1 cellular context compared by ENCODE assay signal in the genomic region with DNA sequence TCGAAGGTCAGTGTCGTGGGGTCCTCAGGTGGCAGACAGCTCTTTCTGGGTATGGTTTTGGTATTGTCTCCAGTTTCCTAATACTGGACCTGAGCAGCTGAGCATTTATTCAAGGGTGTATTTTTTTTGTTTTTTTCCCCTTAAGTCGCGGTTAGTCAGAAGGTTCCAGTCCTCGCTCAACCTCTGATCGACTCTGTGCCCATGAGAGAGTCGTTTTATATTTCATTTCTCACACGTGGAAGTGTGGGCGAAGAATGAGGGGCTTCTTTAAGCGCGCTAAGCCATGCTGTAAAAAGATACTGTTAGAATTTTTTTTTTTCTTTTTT.
TF ChIP-seq lines count a peak whose summit lies in the region.

No MANE protein-coding gene starts in this region.

TF ChIP-seq in HepG2, 621 proteins besides CTCF, POLR2A, EP300 and RAD21 (continued from another document and continues in another):
- TF ChIP-seq, protein P1, sequence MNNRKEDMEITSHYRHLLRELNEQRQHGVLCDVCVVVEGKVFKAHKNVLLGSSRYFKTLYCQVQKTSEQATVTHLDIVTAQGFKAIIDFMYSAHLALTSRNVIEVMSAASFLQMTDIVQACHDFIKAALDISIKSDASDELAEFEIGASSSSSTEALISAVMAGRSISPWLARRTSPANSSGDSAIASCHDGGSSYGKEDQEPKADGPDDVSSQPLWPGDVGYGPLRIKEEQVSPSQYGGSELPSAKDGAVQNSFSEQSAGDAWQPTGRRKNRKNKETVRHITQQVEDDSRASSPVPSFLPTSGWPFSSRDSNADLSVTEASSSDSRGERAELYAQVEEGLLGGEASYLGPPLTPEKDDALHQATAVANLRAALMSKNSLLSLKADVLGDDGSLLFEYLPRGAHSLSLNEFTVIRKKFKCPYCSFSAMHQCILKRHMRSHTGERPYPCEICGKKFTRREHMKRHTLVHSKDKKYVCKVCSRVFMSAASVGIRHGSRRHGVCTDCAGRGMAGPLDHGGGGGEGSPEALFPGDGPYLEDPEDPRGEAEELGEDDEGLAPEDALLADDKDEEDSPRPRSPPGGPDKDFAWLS (CRISPR knock-in tag; IDR thresholded peaks at IDR 0.05; ENCODE audit: borderline replicate concordance) = no peak
- no peak for TF ChIP-seq KAT2B (IDR thresholded peaks at IDR 0.05; ENCODE audit: borderline replicate concordance, low read depth, low read length)
- no peak; the same call in 1 of the 2 replicates for TF ChIP-seq ZNF512B (CRISPR knock-in tag; IDR thresholded peaks at IDR 0.05; ENCODE audit: borderline replicate concordance)
- no peak for TF ChIP-seq NBN (conservative IDR thresholded peaks at IDR 0.05)
- TF ChIP-seq, protein P2, sequence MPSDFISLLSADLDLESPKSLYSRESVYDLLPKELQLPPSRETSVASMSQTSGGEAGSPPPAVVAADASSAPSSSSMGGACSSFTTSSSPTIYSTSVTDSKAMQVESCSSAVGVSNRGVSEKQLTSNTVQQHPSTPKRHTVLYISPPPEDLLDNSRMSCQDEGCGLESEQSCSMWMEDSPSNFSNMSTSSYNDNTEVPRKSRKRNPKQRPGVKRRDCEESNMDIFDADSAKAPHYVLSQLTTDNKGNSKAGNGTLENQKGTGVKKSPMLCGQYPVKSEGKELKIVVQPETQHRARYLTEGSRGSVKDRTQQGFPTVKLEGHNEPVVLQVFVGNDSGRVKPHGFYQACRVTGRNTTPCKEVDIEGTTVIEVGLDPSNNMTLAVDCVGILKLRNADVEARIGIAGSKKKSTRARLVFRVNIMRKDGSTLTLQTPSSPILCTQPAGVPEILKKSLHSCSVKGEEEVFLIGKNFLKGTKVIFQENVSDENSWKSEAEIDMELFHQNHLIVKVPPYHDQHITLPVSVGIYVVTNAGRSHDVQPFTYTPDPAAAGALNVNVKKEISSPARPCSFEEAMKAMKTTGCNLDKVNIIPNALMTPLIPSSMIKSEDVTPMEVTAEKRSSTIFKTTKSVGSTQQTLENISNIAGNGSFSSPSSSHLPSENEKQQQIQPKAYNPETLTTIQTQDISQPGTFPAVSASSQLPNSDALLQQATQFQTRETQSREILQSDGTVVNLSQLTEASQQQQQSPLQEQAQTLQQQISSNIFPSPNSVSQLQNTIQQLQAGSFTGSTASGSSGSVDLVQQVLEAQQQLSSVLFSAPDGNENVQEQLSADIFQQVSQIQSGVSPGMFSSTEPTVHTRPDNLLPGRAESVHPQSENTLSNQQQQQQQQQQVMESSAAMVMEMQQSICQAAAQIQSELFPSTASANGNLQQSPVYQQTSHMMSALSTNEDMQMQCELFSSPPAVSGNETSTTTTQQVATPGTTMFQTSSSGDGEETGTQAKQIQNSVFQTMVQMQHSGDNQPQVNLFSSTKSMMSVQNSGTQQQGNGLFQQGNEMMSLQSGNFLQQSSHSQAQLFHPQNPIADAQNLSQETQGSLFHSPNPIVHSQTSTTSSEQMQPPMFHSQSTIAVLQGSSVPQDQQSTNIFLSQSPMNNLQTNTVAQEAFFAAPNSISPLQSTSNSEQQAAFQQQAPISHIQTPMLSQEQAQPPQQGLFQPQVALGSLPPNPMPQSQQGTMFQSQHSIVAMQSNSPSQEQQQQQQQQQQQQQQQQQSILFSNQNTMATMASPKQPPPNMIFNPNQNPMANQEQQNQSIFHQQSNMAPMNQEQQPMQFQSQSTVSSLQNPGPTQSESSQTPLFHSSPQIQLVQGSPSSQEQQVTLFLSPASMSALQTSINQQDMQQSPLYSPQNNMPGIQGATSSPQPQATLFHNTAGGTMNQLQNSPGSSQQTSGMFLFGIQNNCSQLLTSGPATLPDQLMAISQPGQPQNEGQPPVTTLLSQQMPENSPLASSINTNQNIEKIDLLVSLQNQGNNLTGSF (CRISPR knock-in tag; IDR thresholded peaks at IDR 0.05) = no peak
- no peak for TF ChIP-seq ZBTB42 (CRISPR knock-in tag; IDR thresholded peaks at IDR 0.05)
- no peak for TF ChIP-seq GATAD1 (CRISPR knock-in tag; IDR thresholded peaks at IDR 0.05)
- TF ChIP-seq NFIB (CRISPR knock-in tag; IDR thresholded peaks at IDR 0.05; ENCODE audit: borderline replicate concordance) = no peak
- no peak for TF ChIP-seq SMARCC2 (IDR thresholded peaks at IDR 0.05)
- TF ChIP-seq, protein P3, sequence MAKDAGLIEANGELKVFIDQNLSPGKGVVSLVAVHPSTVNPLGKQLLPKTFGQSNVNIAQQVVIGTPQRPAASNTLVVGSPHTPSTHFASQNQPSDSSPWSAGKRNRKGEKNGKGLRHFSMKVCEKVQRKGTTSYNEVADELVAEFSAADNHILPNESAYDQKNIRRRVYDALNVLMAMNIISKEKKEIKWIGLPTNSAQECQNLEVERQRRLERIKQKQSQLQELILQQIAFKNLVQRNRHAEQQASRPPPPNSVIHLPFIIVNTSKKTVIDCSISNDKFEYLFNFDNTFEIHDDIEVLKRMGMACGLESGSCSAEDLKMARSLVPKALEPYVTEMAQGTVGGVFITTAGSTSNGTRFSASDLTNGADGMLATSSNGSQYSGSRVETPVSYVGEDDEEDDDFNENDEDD (CRISPR knock-in tag; IDR thresholded peaks at IDR 0.05; ENCODE audit: borderline replicate concordance) = no peak
- TF ChIP-seq ZBTB37 (CRISPR knock-in tag; IDR thresholded peaks at IDR 0.05) = no peak
- no peak for TF ChIP-seq ZNF362 (CRISPR knock-in tag; IDR thresholded peaks at IDR 0.05; ENCODE audit: borderline replicate concordance)
- TF ChIP-seq ZNF563 (CRISPR knock-in tag; IDR thresholded peaks at IDR 0.05) = no peak
- TF ChIP-seq SNAI1 (CRISPR knock-in tag; IDR thresholded peaks at IDR 0.05; ENCODE audit: borderline replicate concordance) = no peak
- TF ChIP-seq, protein P4, sequence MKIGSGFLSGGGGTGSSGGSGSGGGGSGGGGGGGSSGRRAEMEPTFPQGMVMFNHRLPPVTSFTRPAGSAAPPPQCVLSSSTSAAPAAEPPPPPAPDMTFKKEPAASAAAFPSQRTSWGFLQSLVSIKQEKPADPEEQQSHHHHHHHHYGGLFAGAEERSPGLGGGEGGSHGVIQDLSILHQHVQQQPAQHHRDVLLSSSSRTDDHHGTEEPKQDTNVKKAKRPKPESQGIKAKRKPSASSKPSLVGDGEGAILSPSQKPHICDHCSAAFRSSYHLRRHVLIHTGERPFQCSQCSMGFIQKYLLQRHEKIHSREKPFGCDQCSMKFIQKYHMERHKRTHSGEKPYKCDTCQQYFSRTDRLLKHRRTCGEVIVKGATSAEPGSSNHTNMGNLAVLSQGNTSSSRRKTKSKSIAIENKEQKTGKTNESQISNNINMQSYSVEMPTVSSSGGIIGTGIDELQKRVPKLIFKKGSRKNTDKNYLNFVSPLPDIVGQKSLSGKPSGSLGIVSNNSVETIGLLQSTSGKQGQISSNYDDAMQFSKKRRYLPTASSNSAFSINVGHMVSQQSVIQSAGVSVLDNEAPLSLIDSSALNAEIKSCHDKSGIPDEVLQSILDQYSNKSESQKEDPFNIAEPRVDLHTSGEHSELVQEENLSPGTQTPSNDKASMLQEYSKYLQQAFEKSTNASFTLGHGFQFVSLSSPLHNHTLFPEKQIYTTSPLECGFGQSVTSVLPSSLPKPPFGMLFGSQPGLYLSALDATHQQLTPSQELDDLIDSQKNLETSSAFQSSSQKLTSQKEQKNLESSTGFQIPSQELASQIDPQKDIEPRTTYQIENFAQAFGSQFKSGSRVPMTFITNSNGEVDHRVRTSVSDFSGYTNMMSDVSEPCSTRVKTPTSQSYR (CRISPR knock-in tag; IDR thresholded peaks at IDR 0.05; ENCODE audit: borderline replicate concordance) = no peak
- TF ChIP-seq RCOR2 (CRISPR knock-in tag; IDR thresholded peaks at IDR 0.05) = no peak
- TF ChIP-seq ZFY (CRISPR knock-in tag; IDR thresholded peaks at IDR 0.05) = no peak
- no peak for TF ChIP-seq MED8 (CRISPR knock-in tag; IDR thresholded peaks at IDR 0.05; ENCODE audit: insufficient replicate concordance)
- TF ChIP-seq PRDM10 (CRISPR knock-in tag; IDR thresholded peaks at IDR 0.05; ENCODE audit: low read depth) = 0 out of 2 replicates have a peak, but pooled peaks have one; percentile 2
- TF ChIP-seq ZNF678 (CRISPR knock-in tag; IDR thresholded peaks at IDR 0.05) = no peak
- TF ChIP-seq ZNF496 (CRISPR knock-in tag; IDR thresholded peaks at IDR 0.05; ENCODE audit: insufficient replicate concordance) = no peak
- no peak for TF ChIP-seq ZBTB3 (CRISPR knock-in tag; IDR thresholded peaks at IDR 0.05; ENCODE audit: borderline replicate concordance, low read depth)
- TF ChIP-seq KLF16 (CRISPR knock-in tag; IDR thresholded peaks at IDR 0.05) = no peak
- 0 out of 2 replicates have a peak, but pooled peaks have one; percentile 47 for TF ChIP-seq ZNF17 (CRISPR knock-in tag; IDR thresholded peaks at IDR 0.05)
- no peak; the same call in 1 of the 2 replicates for TF ChIP-seq ZC3H13 (CRISPR knock-in tag; IDR thresholded peaks at IDR 0.05)
- no peak for TF ChIP-seq ZNF570 (CRISPR knock-in tag; IDR thresholded peaks at IDR 0.05; ENCODE audit: borderline replicate concordance)
- TF ChIP-seq MEF2D (CRISPR knock-in tag; IDR thresholded peaks at IDR 0.05) = peak; percentile 51
- TF ChIP-seq ATF1 (CRISPR knock-in tag; IDR thresholded peaks at IDR 0.05) = no peak
- no peak for TF ChIP-seq NONO (IDR thresholded peaks at IDR 0.05)
- no peak for TF ChIP-seq NONO (CRISPR knock-in tag; conservative IDR thresholded peaks at IDR 0.05)
- TF ChIP-seq ZNF710 (CRISPR knock-in tag; IDR thresholded peaks at IDR 0.05; ENCODE audit: borderline replicate concordance) = no peak
